ENCODE assay signal across 1 cellular context in the genomic region with DNA sequence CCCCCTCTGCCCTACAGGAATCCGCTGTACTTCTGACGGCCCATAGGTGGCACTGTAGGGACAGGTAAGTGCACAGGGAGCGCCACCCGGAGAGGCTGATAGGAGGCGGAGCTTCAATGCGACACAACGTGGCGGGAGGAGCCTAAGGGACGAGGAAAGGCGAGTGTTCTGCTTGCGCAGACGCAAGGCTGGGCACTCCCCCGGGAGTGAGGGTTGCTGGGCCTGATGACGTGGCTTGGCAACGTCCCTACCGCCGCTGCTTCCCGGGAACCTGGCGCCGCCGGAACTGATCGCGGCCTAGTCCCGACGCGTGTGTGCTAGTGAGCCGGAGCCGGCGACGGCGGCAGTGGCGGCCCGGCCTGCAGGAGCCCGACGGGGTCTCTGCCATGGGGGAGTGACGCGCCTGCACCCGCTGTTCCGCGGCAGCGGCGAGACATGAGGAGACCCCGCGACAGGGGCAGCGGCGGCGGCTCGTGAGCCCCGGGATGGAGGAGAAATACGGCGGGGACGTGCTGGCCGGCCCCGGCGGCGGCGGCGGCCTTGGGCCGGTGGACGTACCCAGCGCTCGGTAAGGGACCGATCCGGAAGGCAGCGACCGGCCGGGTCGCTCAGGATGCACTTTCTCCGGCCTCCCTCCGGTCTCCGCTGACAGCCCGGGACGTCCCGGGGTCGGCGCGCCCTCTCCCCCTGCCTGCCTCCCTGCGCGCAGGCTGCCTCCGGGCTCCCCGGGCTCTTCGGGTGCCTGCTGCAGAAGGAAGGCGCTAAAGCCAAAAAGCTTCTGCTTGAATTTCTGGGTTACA.
A peak's percentile ranks its signal among the peaks of the same experiment; 100 is the strongest.
TF ChIP-seq lines count a peak whose summit lies in the region.

SLC30A5 (plus strand) TSS at position 244 of the 800 bp plus-strand sequence; CDS start at position 486, 242 bp downstream.

TF ChIP-seq in HepG2, 621 proteins besides CTCF, POLR2A, EP300 and RAD21 (continued from another document and continues in another):
- TF ChIP-seq NR1H2 (CRISPR knock-in tag; IDR thresholded peaks at IDR 0.05; ENCODE audit: borderline replicate concordance, low read depth), result no peak
- TF ChIP-seq MAFK (conservative IDR thresholded peaks at IDR 0.05 in 1 of 2, IDR thresholded peaks at IDR 0.05 in 1 of 2; ENCODE audit: low read length in 2 of 2), result no peak
- peak; percentile 98 for TF ChIP-seq KAT7 (CRISPR knock-in tag; IDR thresholded peaks at IDR 0.05; ENCODE audit: borderline replicate concordance)
- peak; percentile 72 for TF ChIP-seq FOSL2 (CRISPR knock-in tag; IDR thresholded peaks at IDR 0.05)
- no peak for TF ChIP-seq CSRNP2 (CRISPR knock-in tag; conservative IDR thresholded peaks at IDR 0.05; ENCODE audit: low read depth)
- TF ChIP-seq RFX3 (CRISPR knock-in tag; IDR thresholded peaks at IDR 0.05), result no peak; the same call in 1 of the 2 replicates
- peak; percentile 99 for TF ChIP-seq PHF8 (CRISPR knock-in tag; IDR thresholded peaks at IDR 0.05)
- no peak for TF ChIP-seq ZNF550 (CRISPR knock-in tag; IDR thresholded peaks at IDR 0.05; ENCODE audit: borderline replicate concordance)
- no peak for TF ChIP-seq ZNF326 (CRISPR knock-in tag; IDR thresholded peaks at IDR 0.05; ENCODE audit: borderline replicate concordance)
- TF ChIP-seq SRF (IDR thresholded peaks at IDR 0.05; ENCODE audit: low read depth, low read length), result no peak
- TF ChIP-seq, protein P1, sequence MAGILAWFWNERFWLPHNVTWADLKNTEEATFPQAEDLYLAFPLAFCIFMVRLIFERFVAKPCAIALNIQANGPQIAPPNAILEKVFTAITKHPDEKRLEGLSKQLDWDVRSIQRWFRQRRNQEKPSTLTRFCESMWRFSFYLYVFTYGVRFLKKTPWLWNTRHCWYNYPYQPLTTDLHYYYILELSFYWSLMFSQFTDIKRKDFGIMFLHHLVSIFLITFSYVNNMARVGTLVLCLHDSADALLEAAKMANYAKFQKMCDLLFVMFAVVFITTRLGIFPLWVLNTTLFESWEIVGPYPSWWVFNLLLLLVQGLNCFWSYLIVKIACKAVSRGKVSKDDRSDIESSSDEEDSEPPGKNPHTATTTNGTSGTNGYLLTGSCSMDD (CRISPR knock-in tag; IDR thresholded peaks at IDR 0.05), result no peak
- no peak for TF ChIP-seq ZNF644 (CRISPR knock-in tag; IDR thresholded peaks at IDR 0.05; ENCODE audit: low read depth)
- TF ChIP-seq ZNF142 (CRISPR knock-in tag; IDR thresholded peaks at IDR 0.05), result no peak
- no peak for TF ChIP-seq SP2 (CRISPR knock-in tag; IDR thresholded peaks at IDR 0.05)
- TF ChIP-seq ZSCAN30 (CRISPR knock-in tag; IDR thresholded peaks at IDR 0.05), result no peak
- TF ChIP-seq SP140L (CRISPR knock-in tag; IDR thresholded peaks at IDR 0.05; ENCODE audit: borderline replicate concordance), result no peak
- no peak for TF ChIP-seq NFE2 (CRISPR knock-in tag; IDR thresholded peaks at IDR 0.05)
- peak; percentile 85 for TF ChIP-seq ZNF670 (CRISPR knock-in tag; IDR thresholded peaks at IDR 0.05; ENCODE audit: borderline replicate concordance)
- TF ChIP-seq ZNF609 (CRISPR knock-in tag; IDR thresholded peaks at IDR 0.05; ENCODE audit: borderline replicate concordance), result no peak
- no peak for TF ChIP-seq ZFP1 (CRISPR knock-in tag; IDR thresholded peaks at IDR 0.05)
- TF ChIP-seq NR2F1 (CRISPR knock-in tag; IDR thresholded peaks at IDR 0.05), result 0 out of 4 replicates have a peak, but pooled peaks of 1 of the 2 experiments have one; percentile 6
- TF ChIP-seq SMC3 (IDR thresholded peaks at IDR 0.05; ENCODE audit: low read length), result peak; percentile 62
- peak; percentile 79 for TF ChIP-seq ZNF746 (CRISPR knock-in tag; IDR thresholded peaks at IDR 0.05)
- TF ChIP-seq, protein P2, sequence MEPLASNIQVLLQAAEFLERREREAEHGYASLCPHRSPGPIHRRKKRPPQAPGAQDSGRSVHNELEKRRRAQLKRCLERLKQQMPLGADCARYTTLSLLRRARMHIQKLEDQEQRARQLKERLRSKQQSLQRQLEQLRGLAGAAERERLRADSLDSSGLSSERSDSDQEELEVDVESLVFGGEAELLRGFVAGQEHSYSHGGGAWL (CRISPR knock-in tag; IDR thresholded peaks at IDR 0.05), result peak; percentile 96
- TF ChIP-seq ARHGAP35 (CRISPR knock-in tag; IDR thresholded peaks at IDR 0.05; ENCODE audit: borderline replicate concordance), result peak; percentile 74; the same call in 1 of the 2 replicates
- TF ChIP-seq MIXL1 (CRISPR knock-in tag; IDR thresholded peaks at IDR 0.05), result peak; percentile 38; the same call in 1 of the 2 replicates
- no peak for TF ChIP-seq ZNF253 (CRISPR knock-in tag; IDR thresholded peaks at IDR 0.05; ENCODE audit: borderline replicate concordance)
- TF ChIP-seq SALL2 (CRISPR knock-in tag; IDR thresholded peaks at IDR 0.05), result 0 out of 2 replicates have a peak, but pooled peaks have one; percentile 84
- TF ChIP-seq ZNF224 (CRISPR knock-in tag; IDR thresholded peaks at IDR 0.05), result 0 out of 2 replicates have a peak, but pooled peaks have one; percentile 78
- no peak for TF ChIP-seq U2AF1 (optimal IDR thresholded peaks at IDR 0.05; ENCODE audit: low read depth, low read length)
- TF ChIP-seq ERF (CRISPR knock-in tag; IDR thresholded peaks at IDR 0.05), result peak; percentile 87
- no peak for TF ChIP-seq MZF1 (CRISPR knock-in tag; IDR thresholded peaks at IDR 0.05; ENCODE audit: borderline replicate concordance)
- TF ChIP-seq, protein P3, sequence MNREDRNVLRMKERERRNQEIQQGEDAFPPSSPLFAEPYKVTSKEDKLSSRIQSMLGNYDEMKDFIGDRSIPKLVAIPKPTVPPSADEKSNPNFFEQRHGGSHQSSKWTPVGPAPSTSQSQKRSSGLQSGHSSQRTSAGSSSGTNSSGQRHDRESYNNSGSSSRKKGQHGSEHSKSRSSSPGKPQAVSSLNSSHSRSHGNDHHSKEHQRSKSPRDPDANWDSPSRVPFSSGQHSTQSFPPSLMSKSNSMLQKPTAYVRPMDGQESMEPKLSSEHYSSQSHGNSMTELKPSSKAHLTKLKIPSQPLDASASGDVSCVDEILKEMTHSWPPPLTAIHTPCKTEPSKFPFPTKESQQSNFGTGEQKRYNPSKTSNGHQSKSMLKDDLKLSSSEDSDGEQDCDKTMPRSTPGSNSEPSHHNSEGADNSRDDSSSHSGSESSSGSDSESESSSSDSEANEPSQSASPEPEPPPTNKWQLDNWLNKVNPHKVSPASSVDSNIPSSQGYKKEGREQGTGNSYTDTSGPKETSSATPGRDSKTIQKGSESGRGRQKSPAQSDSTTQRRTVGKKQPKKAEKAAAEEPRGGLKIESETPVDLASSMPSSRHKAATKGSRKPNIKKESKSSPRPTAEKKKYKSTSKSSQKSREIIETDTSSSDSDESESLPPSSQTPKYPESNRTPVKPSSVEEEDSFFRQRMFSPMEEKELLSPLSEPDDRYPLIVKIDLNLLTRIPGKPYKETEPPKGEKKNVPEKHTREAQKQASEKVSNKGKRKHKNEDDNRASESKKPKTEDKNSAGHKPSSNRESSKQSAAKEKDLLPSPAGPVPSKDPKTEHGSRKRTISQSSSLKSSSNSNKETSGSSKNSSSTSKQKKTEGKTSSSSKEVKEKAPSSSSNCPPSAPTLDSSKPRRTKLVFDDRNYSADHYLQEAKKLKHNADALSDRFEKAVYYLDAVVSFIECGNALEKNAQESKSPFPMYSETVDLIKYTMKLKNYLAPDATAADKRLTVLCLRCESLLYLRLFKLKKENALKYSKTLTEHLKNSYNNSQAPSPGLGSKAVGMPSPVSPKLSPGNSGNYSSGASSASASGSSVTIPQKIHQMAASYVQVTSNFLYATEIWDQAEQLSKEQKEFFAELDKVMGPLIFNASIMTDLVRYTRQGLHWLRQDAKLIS (CRISPR knock-in tag; IDR thresholded peaks at IDR 0.05), result no peak
- peak; percentile 95 for TF ChIP-seq RFX5 (IDR thresholded peaks at IDR 0.05; ENCODE audit: low read depth, low read length)
- no peak for TF ChIP-seq ZNF44 (CRISPR knock-in tag; IDR thresholded peaks at IDR 0.05)
- TF ChIP-seq ZNF784 (CRISPR knock-in tag; IDR thresholded peaks at IDR 0.05; ENCODE audit: borderline replicate concordance), result peak; percentile 2; the same call in 1 of the 2 replicates
- TF ChIP-seq DR1 (CRISPR knock-in tag; IDR thresholded peaks at IDR 0.05), result peak; percentile 80
- TF ChIP-seq HES4 (CRISPR knock-in tag; IDR thresholded peaks at IDR 0.05; ENCODE audit: borderline replicate concordance), result peak; percentile 95
- TF ChIP-seq ARID2 (CRISPR knock-in tag; IDR thresholded peaks at IDR 0.05; ENCODE audit: borderline replicate concordance), result peak; percentile 69; the same call in 1 of the 2 replicates
- TF ChIP-seq YY1 (IDR thresholded peaks at IDR 0.05; ENCODE audit: insufficient read depth, insufficient replicate concordance, low read depth, low read length), result peak; percentile 75
